18 cellular contexts compared by ENCODE assay signal in the genomic region with DNA sequence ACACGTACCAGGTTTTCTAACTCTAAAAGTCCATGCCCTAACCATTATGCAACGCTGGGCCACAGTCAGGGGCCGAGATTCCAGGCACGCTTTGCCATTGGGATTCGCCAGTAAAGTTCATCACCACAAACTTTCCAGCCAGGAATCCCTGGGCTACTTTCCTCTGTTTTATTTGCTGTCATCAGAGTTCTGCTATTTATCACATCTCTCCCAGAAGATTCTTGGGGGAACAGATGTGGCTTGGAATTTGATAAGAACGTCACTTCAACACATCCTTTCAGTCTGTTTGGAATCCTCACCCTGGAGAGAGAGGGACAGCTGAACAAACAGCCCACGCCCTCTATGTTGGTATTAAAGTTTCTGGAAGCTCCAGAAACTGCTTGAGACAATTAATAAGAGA.
"Had no signal": no experiment of that assay in that cellular context is flagged by ENCODE, and none has a peak within 500 bp of the region (broad histone marks: within the 10 kb centered on the region; RNA-seq: fewer than 3 reads in every experiment).

No MANE protein-coding gene starts in this region.

- H3K27me3 ChIP-seq: dorsolateral prefrontal cortex, tibial nerve, uterus had no signal

- H3K27ac ChIP-seq: pancreas, tibial nerve, uterus had no signal

- H3K4me3 ChIP-seq: dorsolateral prefrontal cortex, lung, pancreas, tibial nerve, uterus had no signal

- H3K9me3 ChIP-seq: pancreas, tibial nerve, uterus had no signal

- ATAC-seq: activated CD4-positive, alpha-beta T cell treated with anti-CD3 and anti-CD28 coated beads for 36 hours; naive thymus-derived CD8-positive, alpha-beta T cell; pancreas had no signal

- H3K4me1 ChIP-seq: pancreas, tibial nerve, uterus had no signal

- H3K36me3 ChIP-seq: pancreas, tibial nerve, uterus had no signal

- DNase-seq: activated CD4-positive, alpha-beta memory T cell treated with anti-CD3 and anti-CD28 coated beads for 36 hours; activated CD4-positive, alpha-beta T cell treated with anti-CD3 and anti-CD28 coated beads for 36 hours; activated effector memory CD4-positive, alpha-beta T cell treated with Interleukin-2 at 50 U/mL for 16 hours; activated naive CD4-positive, alpha-beta T cell treated with anti-CD3 and anti-CD28 coated beads, Interleukin-2, amount 50 U/mL, for 16 hours; activated T-cell treated with anti-CD3 and anti-CD28 coated beads, Interleukin-2, amount 50 U/mL, for 24 hours; erythroblast; hypothalamus; naive thymus-derived CD8-positive, alpha-beta T cell; pancreas; stimulated activated CD4-positive, alpha-beta T cell treated with anti-CD3 and anti-CD28 coated beads, Interleukin-15, amount 100 ng/mL, for 24 hours; stimulated activated CD4-positive, alpha-beta T cell treated with anti-CD3 and anti-CD28 coated beads, Interleukin-4, amount 100 ng/mL, for 1 hour; stimulated activated naive CD4-positive, alpha-beta T cell treated with Interleukin-2 at 50 U/mL for 16 hours; substantia nigra; T-helper 2 cell; uterus had no signal
